In genomic region chr9:12732971-12733370, GRCh38 we compare ENCODE assay signal across 9 cellular contexts. TPM values are rescaled to one million over a fixed set of nuclear protein-coding genes. Genes with fewer than 3 reads are reported as not detected.
"Had no signal": no experiment of that assay in that cellular context is flagged by ENCODE, and none has a peak within 500 bp of the region (broad histone marks: within the 10 kb centered on the region; RNA-seq: fewer than 3 reads in every experiment).

No MANE protein-coding gene starts in this region.

- H3K27ac ChIP-seq: GM23248 had no signal

- H3K4me1 ChIP-seq: HAP-1 had no signal

- H3K36me3 ChIP-seq: HAP-1 had no signal

- H3K9me3 ChIP-seq: HAP-1 had no signal

- H3K9ac ChIP-seq: GM23248 had no signal

- DNase-seq: GM23248, GOT3, H7, HFFc6, IMR-90 had no signal

- H3K4me3 ChIP-seq: GM23248, HAP-1, K562 had no signal

- ATAC-seq: HCT116, K562 had no signal

RNA-seq across cellular contexts. Expression of gene TYRP1, which starts 39.8 kb away (rescaled TPM):
- total RNA-seq: GM23248, HFFc6, HT-29, K562 had no signal
